Comparison of ENCODE assay signal across 30 cellular contexts in the genomic region with DNA sequence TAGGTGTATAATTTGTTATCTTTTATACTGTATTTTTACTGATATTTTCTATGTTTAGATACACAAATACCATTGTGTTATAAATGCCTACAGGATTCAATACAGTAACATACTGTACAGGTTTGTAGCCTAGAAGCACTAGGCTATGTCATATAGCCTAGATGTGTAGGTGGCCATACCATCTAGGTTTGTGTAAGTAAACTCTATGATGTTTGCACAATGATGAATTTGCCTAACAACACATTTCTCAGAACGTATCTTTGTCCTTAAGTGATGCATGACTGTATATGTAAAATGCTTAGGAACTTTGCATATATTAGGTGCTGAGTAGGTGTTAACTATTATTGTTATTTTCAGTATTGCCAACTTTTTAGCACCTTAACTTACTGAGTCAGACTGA. TPM values are rescaled to one million over a fixed set of nuclear protein-coding genes. Genes with fewer than 3 reads are reported as not detected.
"Had no signal": no experiment of that assay in that cellular context is flagged by ENCODE, and none has a peak within 500 bp of the region (broad histone marks: within the 10 kb centered on the region; RNA-seq: fewer than 3 reads in every experiment).

No MANE protein-coding gene starts in this region.

- H3K27me3 Mint-ChIP-seq: type B pancreatic cell had no signal

- H3K27ac ChIP-seq: dorsolateral prefrontal cortex, esophagus muscularis mucosa, heart right ventricle, lower lobe of right lung, psoas muscle, sigmoid colon, stomach, testis, tibial artery, uterus had no signal

- H3K4me3 ChIP-seq: dorsolateral prefrontal cortex, esophagus muscularis mucosa, heart right ventricle, lower lobe of right lung, psoas muscle, sigmoid colon, testis, tibial artery, uterus had no signal

- H3K36me3 ChIP-seq: esophagus muscularis mucosa, heart right ventricle, lower lobe of right lung, sigmoid colon, stomach, tibial artery, uterus had no signal

- H3K4me1 Mint-ChIP-seq: nephron progenitor cell had no signal

- H3K4me1 ChIP-seq: esophagus muscularis mucosa, heart right ventricle, lower lobe of right lung, psoas muscle, sigmoid colon, stomach, testis, tibial artery, uterus had no signal

- H3K36me3 Mint-ChIP-seq: immature natural killer cell; naive thymus-derived CD8-positive, alpha-beta T cell; stimulated activated effector memory CD8-positive, alpha-beta T cell treated with anti-CD3 and anti-CD28 coated beads, Interleukin-12 subunit alpha, Interleukin-12 subunit beta, amount 100 ng/mL, for 72 hours; type B pancreatic cell had no signal

- H3K9me3 Mint-ChIP-seq: immature natural killer cell; nephron progenitor cell; stimulated activated effector memory CD8-positive, alpha-beta T cell treated with anti-CD3 and anti-CD28 coated beads, Interleukin-12 subunit alpha, Interleukin-12 subunit beta, amount 100 ng/mL, for 72 hours; type B pancreatic cell had no signal

- H3K27ac Mint-ChIP-seq: endodermal cell; naive thymus-derived CD8-positive, alpha-beta T cell; nephron progenitor cell; stimulated activated effector memory CD8-positive, alpha-beta T cell treated with anti-CD3 and anti-CD28 coated beads, Interleukin-12 subunit alpha, Interleukin-12 subunit beta, amount 100 ng/mL, for 72 hours; type B pancreatic cell had no signal

- H3K4me3 Mint-ChIP-seq: endodermal cell, nephron progenitor cell, type B pancreatic cell had no signal

- FAIRE-seq: keratinocyte had no signal

- H3K9me3 ChIP-seq: esophagus muscularis mucosa, heart right ventricle, lower lobe of right lung, psoas muscle, sigmoid colon, stomach, testis, tibial artery, uterus had no signal

- H3K27me3 ChIP-seq: esophagus muscularis mucosa, heart right ventricle, sigmoid colon, stomach, testis, tibial artery, uterus had no signal

- DNase-seq: dorsolateral prefrontal cortex; effector CD4-positive, alpha-beta T cell; endodermal cell; foreskin melanocyte; glutamatergic neuron; heart right ventricle; hippocampal formation; immature natural killer cell; left ventricle myocardium superior; lower lobe of right lung; naive thymus-derived CD8-positive, alpha-beta T cell; nephron progenitor cell; psoas muscle; right cardiac atrium; sigmoid colon; stimulated activated CD4-positive, alpha-beta T cell treated with anti-CD3 and anti-CD28 coated beads, Interleukin-2, amount 100 ng/mL, for 24 hours; stimulated activated CD4-positive, alpha-beta T cell treated with anti-CD3 and anti-CD28 coated beads, Interleukin-4, amount 100 ng/mL, for 24 hours; stimulated activated naive CD4-positive, alpha-beta T cell treated with Interleukin-2 at 50 U/mL for 16 hours; stomach; testis; tibial artery; uterus had no signal

- ATAC-seq: heart right ventricle; left ventricle myocardium superior; lower lobe of right lung; naive thymus-derived CD8-positive, alpha-beta T cell; psoas muscle; right cardiac atrium; stimulated activated effector memory CD8-positive, alpha-beta T cell treated with anti-CD3 and anti-CD28 coated beads, Interleukin-12 subunit alpha, Interleukin-12 subunit beta, amount 100 ng/mL, for 72 hours had no signal

RNA-seq across cellular contexts. Expression of gene UNC80, which starts 17.3 kb away (rescaled TPM):
- total RNA-seq: epithelial cell of proximal tubule; left ventricle myocardium superior; lower lobe of right lung; mesenteric fat pad; myocyte; naive thymus-derived CD8-positive, alpha-beta T cell; osteocyte; psoas muscle had no signal
